Comparison of ENCODE assay signal across 7 cellular contexts in genomic region chr4:85051526-85051925, GRCh38.
"Had no signal": no experiment of that assay in that cellular context is flagged by ENCODE, and none has a peak within 500 bp of the region (broad histone marks: within the 10 kb centered on the region; RNA-seq: fewer than 3 reads in every experiment).

No MANE protein-coding gene starts in this region.

- DNase-seq: GDM1, GF-D8 had no signal

- ATAC-seq: GM12878 had no signal

- FAIRE-seq: GM12878, GM12891, GM12892, GM18507, GM19239 had no signal

- H3K4me3 ChIP-seq: GM12878 had no signal
